Comparison of ENCODE assay signal across 10 cellular contexts in genomic region chr12:11761869-11762567, GRCh38.
DNase-seq lines count a peak whose midpoint lies in the region; ATAC-seq lines count a peak whose summit lies in the region.
"Had no signal": no experiment of that assay in that cellular context is flagged by ENCODE, and none has a peak within 500 bp of the region (broad histone marks: within the 10 kb centered on the region; RNA-seq: fewer than 3 reads in every experiment).

No MANE protein-coding gene starts in this region.

- no peak overlapping the region for H3K27ac ChIP-seq in naive thymus-derived CD4-positive, alpha-beta T cell (ENCODE audit: low read depth, low read length)

- no peaks in the 10 kb centered on the region for H3K9me3 Mint-ChIP-seq in naive thymus-derived CD4-positive, alpha-beta T cell
- H3K9me3 Mint-ChIP-seq in immature natural killer cell: no peaks in the 10 kb centered on the region

- CTCF ChIA-PET in naive thymus-derived CD4-positive, alpha-beta T cell (lab: Charles Lee): no interaction called here

- no peak overlapping the region for H3K4me3 ChIP-seq in naive thymus-derived CD4-positive, alpha-beta T cell (ENCODE audit: low read length)

- H3K9me3 ChIP-seq in naive thymus-derived CD4-positive, alpha-beta T cell (ENCODE audit: control insufficient read depth in 2 of 3, low read length in 3 of 3): no peaks in the 10 kb centered on the region

- ATAC-seq in GM18517 (IDR thresholded peaks at IDR 0.05; ENCODE audit: unreplicated experiment) (peak; percentile 65), GM21529 (IDR thresholded peaks at IDR 0.05; ENCODE audit: unreplicated experiment) (peak; percentile 57), HG03521 (IDR thresholded peaks at IDR 0.05; ENCODE audit: unreplicated experiment) (peak; percentile 47)
- ATAC-seq in naive thymus-derived CD4-positive, alpha-beta T cell: no peak
- ATAC-seq: left cardiac atrium had no signal

- H3K4me1 ChIP-seq in naive thymus-derived CD4-positive, alpha-beta T cell (ENCODE audit: control insufficient read depth in 2 of 2, insufficient read depth in 2 of 2, low read length in 2 of 2): peaks cover 16 to 32% of the 10 kb centered on the region in 2 donors

- peaks cover 0 to 31% (median 4%) of the 10 kb centered on the region in 5 donors for H3K36me3 Mint-ChIP-seq in naive thymus-derived CD4-positive, alpha-beta T cell
- peaks cover 0 to 4% (median 2%) of the 10 kb centered on the region in 3 donors for H3K36me3 Mint-ChIP-seq in immature natural killer cell

- H3K4me1 Mint-ChIP-seq in naive thymus-derived CD4-positive, alpha-beta T cell: peaks cover 44 to 76% (median 62%) of the 10 kb centered on the region in 7 donors
- peaks cover 27 to 66% of the 10 kb centered on the region in 2 donors for H3K4me1 Mint-ChIP-seq in immature natural killer cell

- intact Hi-C loops in naive thymus-derived CD4-positive, alpha-beta T cell (cut with micrococcal nuclease): no loop called here

- no peak for DNase-seq in naive thymus-derived CD4-positive, alpha-beta T cell
- DNase-seq in NCI-H1105 treated with DMSO at 0.1 percent for 48 hours (lab: John Stamatoyannopoulos, UW) (no peak), RKO (ENCODE audit: low spot score) (no peak), immature natural killer cell (no peak), COLO829 (ENCODE audit: low spot score) (no peak)
- DNase-seq: central memory CD4-positive, alpha-beta T cell; left cardiac atrium had no signal

- POLR2A ChIA-PET in naive thymus-derived CD4-positive, alpha-beta T cell (lab: Charles Lee): no interaction called here

- no peaks in the 10 kb centered on the region for H3K27me3 Mint-ChIP-seq in naive thymus-derived CD4-positive, alpha-beta T cell
- peaks cover 0 to 6% (median 0%) of the 10 kb centered on the region in 3 donors for H3K27me3 Mint-ChIP-seq in immature natural killer cell (ENCODE audit: low read depth in 3 of 3)

- H3K36me3 ChIP-seq in naive thymus-derived CD4-positive, alpha-beta T cell (ENCODE audit: control insufficient read depth in 2 of 3, insufficient read depth in 3 of 3, low read length in 3 of 3): peaks cover 0 to 3% (median 0%) of the 10 kb centered on the region in 3 experiments

- H3K4me3 Mint-ChIP-seq in naive thymus-derived CD4-positive, alpha-beta T cell: no peak overlapping the region
- no peak overlapping the region for H3K4me3 Mint-ChIP-seq in immature natural killer cell

- H3K27ac Mint-ChIP-seq in naive thymus-derived CD4-positive, alpha-beta T cell: peak overlapping the region in 6 of 9 donors; percentile 19 to 75 (median 40)
- H3K27ac Mint-ChIP-seq in immature natural killer cell: no peak overlapping the region

- no peaks in the 10 kb centered on the region for H3K27me3 ChIP-seq in naive thymus-derived CD4-positive, alpha-beta T cell (ENCODE audit: control insufficient read depth in 2 of 2, insufficient read depth in 2 of 2, low read length in 2 of 2)

Comparison
In these comparisons a context has a peak if more than half of its experiments do, and no peak if none do; other contexts are left out.
1. H3K27ac Mint-ChIP-seq: peak in naive thymus-derived CD4-positive, alpha-beta T cell (6 of 9); none in immature natural killer cell (0 of 6).